Comparison of ENCODE assay signal across 1 cellular context in the genomic region with DNA sequence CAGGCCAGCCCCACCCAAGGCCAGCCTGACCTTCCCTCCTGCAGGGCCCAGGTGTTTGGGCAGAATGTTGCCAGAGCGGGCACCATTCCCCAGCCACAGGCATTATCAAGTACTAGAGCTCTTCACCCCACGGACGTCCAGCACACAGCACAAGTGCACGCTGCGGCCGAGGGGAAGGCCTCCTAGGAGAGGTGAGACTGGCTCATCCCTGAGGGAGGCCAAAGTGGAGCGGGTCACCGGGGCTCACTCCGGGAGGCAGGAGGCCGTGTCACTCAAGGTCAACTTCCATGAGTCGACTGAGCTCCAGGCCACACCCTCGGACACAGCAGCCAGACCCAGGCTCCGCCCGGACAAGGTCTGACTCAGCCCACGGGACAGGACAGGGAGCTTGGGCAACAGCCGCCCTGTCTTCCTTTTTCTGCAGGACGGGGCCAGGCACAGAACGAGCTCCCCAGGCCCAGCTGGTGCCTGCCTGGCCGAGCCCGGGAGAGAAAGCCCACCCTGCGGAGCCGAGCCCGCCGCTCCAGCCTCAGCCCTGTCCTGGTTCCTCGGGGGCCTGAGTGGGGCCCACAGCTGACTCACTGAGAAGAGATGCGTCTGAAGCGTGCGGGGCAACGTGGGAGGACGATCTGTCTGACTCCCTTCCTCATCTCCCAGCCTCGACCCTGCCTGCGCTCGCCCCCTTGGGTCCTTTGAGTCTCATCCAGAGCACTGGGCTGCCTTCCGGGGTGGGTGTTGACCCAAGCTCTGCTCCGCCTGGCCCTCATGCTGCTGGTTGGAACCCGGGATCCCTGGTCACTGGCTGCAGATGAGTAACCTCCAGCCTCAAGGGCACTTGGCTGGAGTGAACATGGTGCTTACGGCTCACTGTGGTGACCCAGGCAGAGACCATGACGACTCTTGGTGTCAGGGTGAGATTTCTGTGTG.
A peak's percentile ranks its signal among the peaks of the same experiment; 100 is the strongest.
TF ChIP-seq lines count a peak whose summit lies in the region.

No MANE protein-coding gene starts in this region.

TF ChIP-seq in K562, 482 proteins besides CTCF, POLR2A, EP300 and RAD21 (continued from another document and continues in another):
- TF ChIP-seq, protein P1, sequence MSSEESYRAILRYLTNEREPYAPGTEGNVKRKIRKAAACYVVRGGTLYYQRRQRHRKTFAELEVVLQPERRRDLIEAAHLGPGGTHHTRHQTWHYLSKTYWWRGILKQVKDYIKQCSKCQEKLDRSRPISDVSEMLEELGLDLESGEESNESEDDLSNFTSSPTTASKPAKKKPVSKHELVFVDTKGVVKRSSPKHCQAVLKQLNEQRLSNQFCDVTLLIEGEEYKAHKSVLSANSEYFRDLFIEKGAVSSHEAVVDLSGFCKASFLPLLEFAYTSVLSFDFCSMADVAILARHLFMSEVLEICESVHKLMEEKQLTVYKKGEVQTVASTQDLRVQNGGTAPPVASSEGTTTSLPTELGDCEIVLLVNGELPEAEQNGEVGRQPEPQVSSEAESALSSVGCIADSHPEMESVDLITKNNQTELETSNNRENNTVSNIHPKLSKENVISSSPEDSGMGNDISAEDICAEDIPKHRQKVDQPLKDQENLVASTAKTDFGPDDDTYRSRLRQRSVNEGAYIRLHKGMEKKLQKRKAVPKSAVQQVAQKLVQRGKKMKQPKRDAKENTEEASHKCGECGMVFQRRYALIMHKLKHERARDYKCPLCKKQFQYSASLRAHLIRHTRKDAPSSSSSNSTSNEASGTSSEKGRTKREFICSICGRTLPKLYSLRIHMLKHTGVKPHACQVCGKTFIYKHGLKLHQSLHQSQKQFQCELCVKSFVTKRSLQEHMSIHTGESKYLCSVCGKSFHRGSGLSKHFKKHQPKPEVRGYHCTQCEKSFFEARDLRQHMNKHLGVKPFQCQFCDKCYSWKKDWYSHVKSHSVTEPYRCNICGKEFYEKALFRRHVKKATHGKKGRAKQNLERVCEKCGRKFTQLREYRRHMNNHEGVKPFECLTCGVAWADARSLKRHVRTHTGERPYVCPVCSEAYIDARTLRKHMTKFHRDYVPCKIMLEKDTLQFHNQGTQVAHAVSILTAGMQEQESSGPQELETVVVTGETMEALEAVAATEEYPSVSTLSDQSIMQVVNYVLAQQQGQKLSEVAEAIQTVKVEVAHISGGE (CRISPR knock-in tag; IDR thresholded peaks at IDR 0.05): peak in 1 of 3 experiments; percentile 26; a peak in 1 of 6 replicates
- TF ChIP-seq TAF7 (tag; IDR thresholded peaks at IDR 0.05) (peak; percentile 77), ZC3H4 (CRISPR knock-in tag; IDR thresholded peaks at IDR 0.05; ENCODE audit: borderline replicate concordance) (0 out of 2 replicates have a peak, but pooled peaks have one; percentile 16), SUPT5H (IDR thresholded peaks at IDR 0.05) (peak; percentile 71), PURB (CRISPR knock-in tag; IDR thresholded peaks at IDR 0.05; ENCODE audit: low read depth) (no peak), CREM (IDR thresholded peaks at IDR 0.05; ENCODE audit: low read depth) (peak; percentile 40), PML (IDR thresholded peaks at IDR 0.05; ENCODE audit: low read length) (no peak), MED1 (CRISPR knock-in tag; IDR thresholded peaks at IDR 0.05; ENCODE audit: borderline replicate concordance) (no peak), RBM34 (IDR thresholded peaks at IDR 0.05; ENCODE audit: borderline replicate concordance, insufficient read depth, low read length) (no peak), NRF1 (conservative IDR thresholded peaks at IDR 0.05 in 1 of 2, IDR thresholded peaks at IDR 0.05 in 1 of 2) (peak; percentile 68 to 74), CHD2 (IDR thresholded peaks at IDR 0.05; ENCODE audit: low read depth, low read length) (peak; percentile 19; the same call in 1 of the 2 replicates), NR2F6 (CRISPR knock-in tag; IDR thresholded peaks at IDR 0.05) (0 out of 2 replicates have a peak, but pooled peaks have one; percentile 21), ZNF316 (IDR thresholded peaks at IDR 0.05) (peak; percentile 1; the same call in 1 of the 2 replicates), ETV5 (CRISPR knock-in tag; IDR thresholded peaks at IDR 0.05; ENCODE audit: low read depth) (peak; percentile 41; the same call in 1 of the 2 replicates), SAFB (IDR thresholded peaks at IDR 0.05; ENCODE audit: borderline replicate concordance, low read depth, low read length) (peak; percentile 58; the same call in 1 of the 2 replicates), BHLHE40 (IDR thresholded peaks at IDR 0.05; ENCODE audit: low read length) (peak; percentile 61), ZNF23 (CRISPR knock-in tag; IDR thresholded peaks at IDR 0.05) (no peak), CEBPB (tag; IDR thresholded peaks at IDR 0.05) (peak; percentile 95), SOX6 (IDR thresholded peaks at IDR 0.05) (peak; percentile 52; the same call in 1 of the 2 replicates), EP400 (IDR thresholded peaks at IDR 0.05) (peak; percentile 57; the same call in 1 of the 2 replicates), FOSL1 (tag; conservative IDR thresholded peaks at IDR 0.05) (peak; percentile 90)
- TF ChIP-seq, protein P2, sequence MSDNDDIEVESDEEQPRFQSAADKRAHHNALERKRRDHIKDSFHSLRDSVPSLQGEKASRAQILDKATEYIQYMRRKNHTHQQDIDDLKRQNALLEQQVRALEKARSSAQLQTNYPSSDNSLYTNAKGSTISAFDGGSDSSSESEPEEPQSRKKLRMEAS (CRISPR knock-in tag; IDR thresholded peaks at IDR 0.05): peak; percentile 83
- TF ChIP-seq, protein P3, sequence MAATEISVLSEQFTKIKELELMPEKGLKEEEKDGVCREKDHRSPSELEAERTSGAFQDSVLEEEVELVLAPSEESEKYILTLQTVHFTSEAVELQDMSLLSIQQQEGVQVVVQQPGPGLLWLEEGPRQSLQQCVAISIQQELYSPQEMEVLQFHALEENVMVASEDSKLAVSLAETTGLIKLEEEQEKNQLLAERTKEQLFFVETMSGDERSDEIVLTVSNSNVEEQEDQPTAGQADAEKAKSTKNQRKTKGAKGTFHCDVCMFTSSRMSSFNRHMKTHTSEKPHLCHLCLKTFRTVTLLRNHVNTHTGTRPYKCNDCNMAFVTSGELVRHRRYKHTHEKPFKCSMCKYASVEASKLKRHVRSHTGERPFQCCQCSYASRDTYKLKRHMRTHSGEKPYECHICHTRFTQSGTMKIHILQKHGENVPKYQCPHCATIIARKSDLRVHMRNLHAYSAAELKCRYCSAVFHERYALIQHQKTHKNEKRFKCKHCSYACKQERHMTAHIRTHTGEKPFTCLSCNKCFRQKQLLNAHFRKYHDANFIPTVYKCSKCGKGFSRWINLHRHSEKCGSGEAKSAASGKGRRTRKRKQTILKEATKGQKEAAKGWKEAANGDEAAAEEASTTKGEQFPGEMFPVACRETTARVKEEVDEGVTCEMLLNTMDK (IDR thresholded peaks at IDR 0.05; ENCODE audit: borderline replicate concordance, insufficient read depth, low read depth, low read length, poor library complexity, severe bottlenecking): no peak
- TF ChIP-seq, protein P4, sequence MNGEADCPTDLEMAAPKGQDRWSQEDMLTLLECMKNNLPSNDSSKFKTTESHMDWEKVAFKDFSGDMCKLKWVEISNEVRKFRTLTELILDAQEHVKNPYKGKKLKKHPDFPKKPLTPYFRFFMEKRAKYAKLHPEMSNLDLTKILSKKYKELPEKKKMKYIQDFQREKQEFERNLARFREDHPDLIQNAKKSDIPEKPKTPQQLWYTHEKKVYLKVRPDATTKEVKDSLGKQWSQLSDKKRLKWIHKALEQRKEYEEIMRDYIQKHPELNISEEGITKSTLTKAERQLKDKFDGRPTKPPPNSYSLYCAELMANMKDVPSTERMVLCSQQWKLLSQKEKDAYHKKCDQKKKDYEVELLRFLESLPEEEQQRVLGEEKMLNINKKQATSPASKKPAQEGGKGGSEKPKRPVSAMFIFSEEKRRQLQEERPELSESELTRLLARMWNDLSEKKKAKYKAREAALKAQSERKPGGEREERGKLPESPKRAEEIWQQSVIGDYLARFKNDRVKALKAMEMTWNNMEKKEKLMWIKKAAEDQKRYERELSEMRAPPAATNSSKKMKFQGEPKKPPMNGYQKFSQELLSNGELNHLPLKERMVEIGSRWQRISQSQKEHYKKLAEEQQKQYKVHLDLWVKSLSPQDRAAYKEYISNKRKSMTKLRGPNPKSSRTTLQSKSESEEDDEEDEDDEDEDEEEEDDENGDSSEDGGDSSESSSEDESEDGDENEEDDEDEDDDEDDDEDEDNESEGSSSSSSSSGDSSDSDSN (IDR thresholded peaks at IDR 0.05; ENCODE audit: borderline replicate concordance in 1 of 2, low read depth in 2 of 2, low read length in 2 of 2): peak in 1 of 2 experiments; percentile 65; a peak in 1 of 4 replicates
- TF ChIP-seq, protein P5, sequence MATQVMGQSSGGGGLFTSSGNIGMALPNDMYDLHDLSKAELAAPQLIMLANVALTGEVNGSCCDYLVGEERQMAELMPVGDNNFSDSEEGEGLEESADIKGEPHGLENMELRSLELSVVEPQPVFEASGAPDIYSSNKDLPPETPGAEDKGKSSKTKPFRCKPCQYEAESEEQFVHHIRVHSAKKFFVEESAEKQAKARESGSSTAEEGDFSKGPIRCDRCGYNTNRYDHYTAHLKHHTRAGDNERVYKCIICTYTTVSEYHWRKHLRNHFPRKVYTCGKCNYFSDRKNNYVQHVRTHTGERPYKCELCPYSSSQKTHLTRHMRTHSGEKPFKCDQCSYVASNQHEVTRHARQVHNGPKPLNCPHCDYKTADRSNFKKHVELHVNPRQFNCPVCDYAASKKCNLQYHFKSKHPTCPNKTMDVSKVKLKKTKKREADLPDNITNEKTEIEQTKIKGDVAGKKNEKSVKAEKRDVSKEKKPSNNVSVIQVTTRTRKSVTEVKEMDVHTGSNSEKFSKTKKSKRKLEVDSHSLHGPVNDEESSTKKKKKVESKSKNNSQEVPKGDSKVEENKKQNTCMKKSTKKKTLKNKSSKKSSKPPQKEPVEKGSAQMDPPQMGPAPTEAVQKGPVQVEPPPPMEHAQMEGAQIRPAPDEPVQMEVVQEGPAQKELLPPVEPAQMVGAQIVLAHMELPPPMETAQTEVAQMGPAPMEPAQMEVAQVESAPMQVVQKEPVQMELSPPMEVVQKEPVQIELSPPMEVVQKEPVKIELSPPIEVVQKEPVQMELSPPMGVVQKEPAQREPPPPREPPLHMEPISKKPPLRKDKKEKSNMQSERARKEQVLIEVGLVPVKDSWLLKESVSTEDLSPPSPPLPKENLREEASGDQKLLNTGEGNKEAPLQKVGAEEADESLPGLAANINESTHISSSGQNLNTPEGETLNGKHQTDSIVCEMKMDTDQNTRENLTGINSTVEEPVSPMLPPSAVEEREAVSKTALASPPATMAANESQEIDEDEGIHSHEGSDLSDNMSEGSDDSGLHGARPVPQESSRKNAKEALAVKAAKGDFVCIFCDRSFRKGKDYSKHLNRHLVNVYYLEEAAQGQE (CRISPR knock-in tag; IDR thresholded peaks at IDR 0.05; ENCODE audit: low read depth): peak; percentile 59
- TF ChIP-seq, protein P6, sequence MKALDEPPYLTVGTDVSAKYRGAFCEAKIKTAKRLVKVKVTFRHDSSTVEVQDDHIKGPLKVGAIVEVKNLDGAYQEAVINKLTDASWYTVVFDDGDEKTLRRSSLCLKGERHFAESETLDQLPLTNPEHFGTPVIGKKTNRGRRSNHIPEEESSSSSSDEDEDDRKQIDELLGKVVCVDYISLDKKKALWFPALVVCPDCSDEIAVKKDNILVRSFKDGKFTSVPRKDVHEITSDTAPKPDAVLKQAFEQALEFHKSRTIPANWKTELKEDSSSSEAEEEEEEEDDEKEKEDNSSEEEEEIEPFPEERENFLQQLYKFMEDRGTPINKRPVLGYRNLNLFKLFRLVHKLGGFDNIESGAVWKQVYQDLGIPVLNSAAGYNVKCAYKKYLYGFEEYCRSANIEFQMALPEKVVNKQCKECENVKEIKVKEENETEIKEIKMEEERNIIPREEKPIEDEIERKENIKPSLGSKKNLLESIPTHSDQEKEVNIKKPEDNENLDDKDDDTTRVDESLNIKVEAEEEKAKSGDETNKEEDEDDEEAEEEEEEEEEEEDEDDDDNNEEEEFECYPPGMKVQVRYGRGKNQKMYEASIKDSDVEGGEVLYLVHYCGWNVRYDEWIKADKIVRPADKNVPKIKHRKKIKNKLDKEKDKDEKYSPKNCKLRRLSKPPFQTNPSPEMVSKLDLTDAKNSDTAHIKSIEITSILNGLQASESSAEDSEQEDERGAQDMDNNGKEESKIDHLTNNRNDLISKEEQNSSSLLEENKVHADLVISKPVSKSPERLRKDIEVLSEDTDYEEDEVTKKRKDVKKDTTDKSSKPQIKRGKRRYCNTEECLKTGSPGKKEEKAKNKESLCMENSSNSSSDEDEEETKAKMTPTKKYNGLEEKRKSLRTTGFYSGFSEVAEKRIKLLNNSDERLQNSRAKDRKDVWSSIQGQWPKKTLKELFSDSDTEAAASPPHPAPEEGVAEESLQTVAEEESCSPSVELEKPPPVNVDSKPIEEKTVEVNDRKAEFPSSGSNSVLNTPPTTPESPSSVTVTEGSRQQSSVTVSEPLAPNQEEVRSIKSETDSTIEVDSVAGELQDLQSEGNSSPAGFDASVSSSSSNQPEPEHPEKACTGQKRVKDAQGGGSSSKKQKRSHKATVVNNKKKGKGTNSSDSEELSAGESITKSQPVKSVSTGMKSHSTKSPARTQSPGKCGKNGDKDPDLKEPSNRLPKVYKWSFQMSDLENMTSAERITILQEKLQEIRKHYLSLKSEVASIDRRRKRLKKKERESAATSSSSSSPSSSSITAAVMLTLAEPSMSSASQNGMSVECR (CRISPR knock-in tag; IDR thresholded peaks at IDR 0.05): no peak
- TF ChIP-seq, protein P7, sequence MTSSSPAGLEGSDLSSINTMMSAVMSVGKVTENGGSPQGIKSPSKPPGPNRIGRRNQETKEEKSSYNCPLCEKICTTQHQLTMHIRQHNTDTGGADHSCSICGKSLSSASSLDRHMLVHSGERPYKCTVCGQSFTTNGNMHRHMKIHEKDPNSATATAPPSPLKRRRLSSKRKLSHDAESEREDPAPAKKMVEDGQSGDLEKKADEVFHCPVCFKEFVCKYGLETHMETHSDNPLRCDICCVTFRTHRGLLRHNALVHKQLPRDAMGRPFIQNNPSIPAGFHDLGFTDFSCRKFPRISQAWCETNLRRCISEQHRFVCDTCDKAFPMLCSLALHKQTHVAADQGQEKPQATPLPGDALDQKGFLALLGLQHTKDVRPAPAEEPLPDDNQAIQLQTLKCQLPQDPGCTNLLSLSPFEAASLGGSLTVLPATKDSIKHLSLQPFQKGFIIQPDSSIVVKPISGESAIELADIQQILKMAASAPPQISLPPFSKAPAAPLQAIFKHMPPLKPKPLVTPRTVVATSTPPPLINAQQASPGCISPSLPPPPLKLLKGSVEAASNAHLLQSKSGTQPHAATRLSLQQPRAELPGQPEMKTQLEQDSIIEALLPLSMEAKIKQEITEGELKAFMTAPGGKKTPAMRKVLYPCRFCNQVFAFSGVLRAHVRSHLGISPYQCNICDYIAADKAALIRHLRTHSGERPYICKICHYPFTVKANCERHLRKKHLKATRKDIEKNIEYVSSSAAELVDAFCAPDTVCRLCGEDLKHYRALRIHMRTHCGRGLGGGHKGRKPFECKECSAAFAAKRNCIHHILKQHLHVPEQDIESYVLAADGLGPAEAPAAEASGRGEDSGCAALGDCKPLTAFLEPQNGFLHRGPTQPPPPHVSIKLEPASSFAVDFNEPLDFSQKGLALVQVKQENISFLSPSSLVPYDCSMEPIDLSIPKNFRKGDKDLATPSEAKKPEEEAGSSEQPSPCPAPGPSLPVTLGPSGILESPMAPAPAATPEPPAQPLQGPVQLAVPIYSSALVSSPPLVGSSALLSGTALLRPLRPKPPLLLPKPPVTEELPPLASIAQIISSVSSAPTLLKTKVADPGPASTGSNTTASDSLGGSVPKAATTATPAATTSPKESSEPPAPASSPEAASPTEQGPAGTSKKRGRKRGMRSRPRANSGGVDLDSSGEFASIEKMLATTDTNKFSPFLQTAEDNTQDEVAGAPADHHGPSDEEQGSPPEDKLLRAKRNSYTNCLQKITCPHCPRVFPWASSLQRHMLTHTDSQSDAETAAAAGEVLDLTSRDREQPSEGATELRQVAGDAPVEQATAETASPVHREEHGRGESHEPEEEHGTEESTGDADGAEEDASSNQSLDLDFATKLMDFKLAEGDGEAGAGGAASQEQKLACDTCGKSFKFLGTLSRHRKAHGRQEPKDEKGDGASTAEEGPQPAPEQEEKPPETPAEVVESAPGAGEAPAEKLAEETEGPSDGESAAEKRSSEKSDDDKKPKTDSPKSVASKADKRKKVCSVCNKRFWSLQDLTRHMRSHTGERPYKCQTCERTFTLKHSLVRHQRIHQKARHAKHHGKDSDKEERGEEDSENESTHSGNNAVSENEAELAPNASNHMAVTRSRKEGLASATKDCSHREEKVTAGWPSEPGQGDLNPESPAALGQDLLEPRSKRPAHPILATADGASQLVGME (CRISPR knock-in tag; IDR thresholded peaks at IDR 0.05): 0 out of 2 replicates have a peak, but pooled peaks have one; percentile 49
